ENCODE assay signal across 22 cellular contexts in genomic region chr1:23210963-23211362, GRCh38. TPM values are rescaled to one million over a fixed set of nuclear protein-coding genes. Genes with fewer than 3 reads are reported as not detected.
"Had no signal": no experiment of that assay in that cellular context is flagged by ENCODE, and none has a peak within 500 bp of the region (broad histone marks: within the 10 kb centered on the region; RNA-seq: fewer than 3 reads in every experiment).

No MANE protein-coding gene starts in this region.

- DNase-seq: activated B cell treated with CpG ODN at 0.5 μM for 24 hours; activated CD4-positive, alpha-beta memory T cell treated with anti-CD3 and anti-CD28 coated beads for 36 hours; activated CD4-positive, alpha-beta T cell treated with anti-CD3 and anti-CD28 coated beads for 1 hour; activated CD4-positive, alpha-beta T cell treated with anti-CD3 and anti-CD28 coated beads, Interleukin-2, amount 10 ng/mL, durations not matched to agents 7 days and 5 days; activated CD8-positive, alpha-beta memory T cell treated with anti-CD3 and anti-CD28 coated beads for 24 hours; activated naive CD4-positive, alpha-beta T cell treated with anti-CD3 and anti-CD28 coated beads, Interleukin-2, amount 50 U/mL, for 16 hours; activated naive CD8-positive, alpha-beta T cell treated with anti-CD3 and anti-CD28 coated beads, Interleukin-2, amount 10 ng/mL, durations not matched to agents 7 days and 5 days; activated T-cell treated with anti-CD3 and anti-CD28 coated beads, Interleukin-2, amount 50 U/mL, for 48 hours; adrenal gland; aorta; Karpas-422; MM.1S; NCI-H1105; NCI-H1436; NCI-H1694 treated with DMSO at 0.1 percent for 48 hours; NCI-H2029 treated with DMSO at 0.1 percent for 48 hours; NCI-H510A treated with DMSO at 0.1 percent for 48 hours; SIG-M5; T-helper 17 cell; T-helper 9 cell had no signal

- H3K4me1 ChIP-seq: adrenal gland had no signal

- H3K36me3 Mint-ChIP-seq: activated CD4-positive, alpha-beta memory T cell treated with anti-CD3 and anti-CD28 coated beads for 36 hours; activated naive CD8-positive, alpha-beta T cell treated with anti-CD3 and anti-CD28 coated beads, Interleukin-2, amount 10 ng/mL, durations not matched to agents 7 days and 5 days had no signal

- H3K36me3 ChIP-seq: adrenal gland had no signal

- H3K4me3 ChIP-seq: adrenal gland had no signal

- H3K9me3 Mint-ChIP-seq: activated B cell treated with CpG ODN at 0.5 μM for 24 hours; activated CD4-positive, alpha-beta memory T cell treated with anti-CD3 and anti-CD28 coated beads for 36 hours; activated CD4-positive, alpha-beta T cell treated with anti-CD3 and anti-CD28 coated beads, Interleukin-2, amount 10 ng/mL, durations not matched to agents 7 days and 5 days; activated naive CD8-positive, alpha-beta T cell treated with anti-CD3 and anti-CD28 coated beads, Interleukin-2, amount 10 ng/mL, durations not matched to agents 7 days and 5 days; activated T-helper 2 cell treated with anti-CD3 and anti-CD28 coated beads, Interferon-gamma antibody, Interleukin-2, Interleukin-4, amounts not matched to agents 10 μg/mL and 5 μg/mL and 100 μg/mL, durations not matched to agents 14 hours and 24 hours and 36 hours; central memory CD8-positive, alpha-beta T cell had no signal

- H3K4me3 Mint-ChIP-seq: activated B cell treated with CpG ODN at 0.5 μM for 24 hours; activated CD4-positive, alpha-beta memory T cell treated with anti-CD3 and anti-CD28 coated beads for 36 hours; activated CD4-positive, alpha-beta T cell treated with anti-CD3 and anti-CD28 coated beads, Interleukin-2, amount 10 ng/mL, durations not matched to agents 7 days and 5 days; activated naive CD8-positive, alpha-beta T cell treated with anti-CD3 and anti-CD28 coated beads, Interleukin-2, amount 10 ng/mL, durations not matched to agents 7 days and 5 days; central memory CD8-positive, alpha-beta T cell; T-helper 17 cell had no signal

- H3K4me1 Mint-ChIP-seq: activated B cell treated with CpG ODN at 0.5 μM for 24 hours; activated CD4-positive, alpha-beta T cell treated with anti-CD3 and anti-CD28 coated beads, Interleukin-2, amount 10 ng/mL, durations not matched to agents 7 days and 5 days; central memory CD8-positive, alpha-beta T cell had no signal

- H3K27ac Mint-ChIP-seq: activated B cell treated with CpG ODN at 0.5 μM for 24 hours; activated CD4-positive, alpha-beta memory T cell treated with anti-CD3 and anti-CD28 coated beads for 36 hours; activated CD4-positive, alpha-beta T cell treated with anti-CD3 and anti-CD28 coated beads, Interleukin-2, amount 10 ng/mL, durations not matched to agents 7 days and 5 days; activated naive CD8-positive, alpha-beta T cell treated with anti-CD3 and anti-CD28 coated beads, Interleukin-2, amount 10 ng/mL, durations not matched to agents 7 days and 5 days; activated T-helper 2 cell treated with anti-CD3 and anti-CD28 coated beads, Interferon-gamma antibody, Interleukin-2, Interleukin-4, amounts not matched to agents 10 μg/mL and 5 μg/mL and 100 μg/mL, durations not matched to agents 14 hours and 24 hours and 36 hours; T-helper 17 cell had no signal

- H3K9me3 ChIP-seq: adrenal gland had no signal

- H3K27ac ChIP-seq: adrenal gland had no signal

RNA-seq across cellular contexts. Expression of gene HTR1D, which starts 6.3 kb away (rescaled TPM):
- total RNA-seq: activated B cell treated with CpG ODN at 0.5 μM for 24 hours; activated CD4-positive, alpha-beta memory T cell treated with anti-CD3 and anti-CD28 coated beads for 36 hours; activated CD4-positive, alpha-beta T cell treated with anti-CD3 and anti-CD28 coated beads, Interleukin-2, amount 10 ng/mL, durations not matched to agents 7 days and 5 days; activated naive CD8-positive, alpha-beta T cell treated with anti-CD3 and anti-CD28 coated beads, Interleukin-2, amount 10 ng/mL, durations not matched to agents 7 days and 5 days; activated T-helper 2 cell treated with anti-CD3 and anti-CD28 coated beads, Interferon-gamma antibody, Interleukin-2, Interleukin-4, amounts not matched to agents 10 μg/mL and 5 μg/mL and 100 μg/mL, durations not matched to agents 14 hours and 24 hours and 36 hours; adrenal gland; aorta; T-helper 17 cell had no signal
